In the genomic region with DNA sequence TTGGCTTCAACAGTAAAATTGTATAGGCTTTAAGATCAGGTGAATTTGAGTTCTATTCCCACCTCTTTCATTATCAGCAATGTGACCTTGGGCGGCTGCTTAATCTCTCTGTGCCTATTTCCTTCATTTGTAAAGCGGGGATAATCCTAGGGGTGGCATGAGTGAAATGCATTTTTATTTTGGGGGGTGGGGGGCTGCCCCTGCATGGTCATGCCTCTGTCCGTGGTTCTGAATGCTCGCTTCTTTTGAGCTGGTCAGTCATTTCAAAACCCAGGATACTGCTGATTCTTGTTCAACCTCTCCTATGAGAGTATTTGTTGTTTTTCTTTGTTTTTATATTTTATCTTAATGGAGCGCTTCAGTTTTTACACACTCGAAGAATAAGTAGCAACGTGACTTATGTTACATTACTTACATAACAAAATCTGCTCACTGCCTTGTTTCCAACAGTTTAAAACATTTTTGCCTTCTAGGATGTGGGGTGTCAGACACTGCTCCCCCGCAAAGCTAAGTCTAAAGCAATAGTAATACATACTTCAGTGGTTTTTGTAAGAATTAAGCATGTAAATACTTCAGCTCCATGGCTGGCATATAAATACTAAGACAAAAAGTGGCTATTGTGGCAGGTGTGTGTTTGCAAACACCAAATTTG, we compare ENCODE assay signal across 19 cellular contexts.
"Had no signal": no experiment of that assay in that cellular context is flagged by ENCODE, and none has a peak within 500 bp of the region (broad histone marks: within the 10 kb centered on the region; RNA-seq: fewer than 3 reads in every experiment).

No MANE protein-coding gene starts in this region.

- H3K27me3 ChIP-seq: brain microvascular endothelial cell, colonic mucosa, gastroesophageal sphincter, heart right ventricle, right atrium auricular region, upper lobe of right lung had no signal

- H3K27ac ChIP-seq: brain microvascular endothelial cell, colonic mucosa, gastroesophageal sphincter, heart right ventricle, prostate gland, right atrium auricular region, upper lobe of right lung had no signal

- H3K4me3 ChIP-seq: colonic mucosa, gastroesophageal sphincter, heart right ventricle, prostate gland, right atrium auricular region, upper lobe of right lung had no signal

- H3K4me3 Mint-ChIP-seq: activated naive CD8-positive, alpha-beta T cell treated with anti-CD3 and anti-CD28 coated beads, Interleukin-2, amount 50 U/mL, for 24 hours; central memory CD8-positive, alpha-beta T cell; memory B cell; neural crest cell had no signal

- H3K4me1 ChIP-seq: colonic mucosa, gastroesophageal sphincter, prostate gland, right atrium auricular region, upper lobe of right lung had no signal

- H3K9me3 ChIP-seq: colonic mucosa, gastroesophageal sphincter, heart right ventricle, prostate gland, right atrium auricular region, upper lobe of right lung had no signal

- H3K36me3 Mint-ChIP-seq: memory B cell had no signal

- H3K27ac Mint-ChIP-seq: activated naive CD8-positive, alpha-beta T cell treated with anti-CD3 and anti-CD28 coated beads, Interleukin-2, amount 50 U/mL, for 24 hours; memory B cell had no signal

- H3K36me3 ChIP-seq: brain microvascular endothelial cell, colonic mucosa, gastroesophageal sphincter, heart right ventricle, prostate gland, right atrium auricular region, upper lobe of right lung had no signal

- H3K9me3 Mint-ChIP-seq: activated naive CD8-positive, alpha-beta T cell treated with anti-CD3 and anti-CD28 coated beads, Interleukin-2, amount 50 U/mL, for 24 hours; central memory CD8-positive, alpha-beta T cell; memory B cell had no signal

- DNase-seq: activated naive CD8-positive, alpha-beta T cell treated with anti-CD3 and anti-CD28 coated beads, Interleukin-2, amount 50 U/mL, for 24 hours; activated T-cell treated with anti-CD3 and anti-CD28 coated beads for 4 hours; aorta; brain microvascular endothelial cell; colonic mucosa; heart right ventricle; kidney glomerular epithelial cell; left ventricle myocardium superior; T-helper 1 cell; T-helper 9 cell; upper lobe of right lung had no signal

- ATAC-seq: activated CD4-positive, CD25-positive, alpha-beta regulatory T cell treated with anti-CD3 and anti-CD28 coated beads, Interleukin-2, amount 50 U/mL, for 24 hours; activated naive CD8-positive, alpha-beta T cell treated with anti-CD3 and anti-CD28 coated beads, Interleukin-2, amount 50 U/mL, for 24 hours; esophagus mucosa; gastroesophageal sphincter; left ventricle myocardium superior; upper lobe of right lung had no signal
